ENCODE assay signal across 13 cellular contexts in the genomic region with DNA sequence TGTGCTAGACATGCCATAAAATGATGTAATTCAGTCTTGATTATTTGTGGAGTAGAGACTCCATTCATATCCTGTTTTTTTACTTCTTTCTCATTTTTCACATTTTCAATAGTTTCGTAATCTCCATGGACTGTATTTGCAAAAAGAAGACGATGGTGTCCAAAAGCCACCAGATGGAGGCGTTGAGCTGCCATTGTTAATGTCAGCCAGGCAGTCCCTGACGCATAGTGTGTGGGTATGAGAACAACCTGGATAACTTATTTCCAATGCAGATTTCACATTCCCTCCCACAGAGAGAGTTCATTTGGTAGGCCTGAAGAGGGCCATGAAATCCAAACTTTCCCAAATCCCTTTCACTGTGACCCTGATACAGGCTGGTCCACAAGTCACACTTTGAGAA. TPM values are rescaled to one million over a fixed set of nuclear protein-coding genes. Genes with fewer than 3 reads are reported as not detected.
DNase-seq lines count a peak whose midpoint lies in the region; ATAC-seq, FAIRE-seq and TF ChIP-seq lines count a peak whose summit lies in the region.
"Not testable (repeated sequence)": the region's sequence is repeated elsewhere in the genome, so short reads cannot be mapped to it uniquely, and the experiment has no call there.
"Had no signal": no experiment of that assay in that cellular context is flagged by ENCODE, and none has a peak within 500 bp of the region (broad histone marks: within the 10 kb centered on the region; RNA-seq: fewer than 3 reads in every experiment).

No MANE protein-coding gene starts in this region.

- not testable (repeated sequence) for H2AK5ac ChIP-seq in H1 (ENCODE audit: low read depth, low read length)

- H3K27ac Mint-ChIP-seq in activated naive CD4-positive, alpha-beta T cell treated with anti-CD3 and anti-CD28 coated beads, Interleukin-2, amount 50 U/mL, for 72 hours = not testable (repeated sequence)

- not testable (repeated sequence) for H3K14ac ChIP-seq in H1 (ENCODE audit: insufficient read length)

- H3K27me3 ChIP-seq in RWPE2 (ENCODE audit: insufficient read depth, poor library complexity, severe bottlenecking); H1 (replicated peaks in 1 of 4; ENCODE audit: control insufficient read depth in 3 of 4, extremely low read depth in 1 of 4, insufficient read depth in 3 of 4, low read length in 3 of 4); lower lobe of right lung (ENCODE audit: low read depth): not testable (repeated sequence)

- H2BK15ac ChIP-seq in H1 (ENCODE audit: low read length) = not testable (repeated sequence)

- WGBS in H1 (ENCODE audit: extremely low coverage in 1 of 2, insufficient coverage in 1 of 2, insufficient read length in 1 of 2, insufficient replicate concordance in 2 of 2, low coverage in 1 of 2, low lambda C conversion rate in 2 of 2, missing lambda C conversion rate in 1 of 2), 2 experiments = no CpG with 5 or more reads among the region's 4 CpGs

- CTCF ChIA-PET in H1 (lab: Charles Lee; ENCODE audit: partially characterized antibody) = not testable (repeated sequence)

- intact Hi-C loops in lower lobe of right lung (cut with DNase I) = not testable (repeated sequence)

- H3K56ac ChIP-seq in H1 (replicated peaks; ENCODE audit: insufficient read length, low read depth, low read length) = not testable (repeated sequence)

- not testable (repeated sequence) for H3K4me1 ChIP-seq in RWPE2 (ENCODE audit: insufficient read depth, poor library complexity, severe bottlenecking); H1 (replicated peaks in 1 of 4; ENCODE audit: control insufficient read depth in 3 of 4, insufficient read depth in 4 of 4, low read length in 3 of 4); lower lobe of right lung

- TF ChIP-seq CTCF in RWPE2 (IDR thresholded peaks at IDR 0.05; ENCODE audit: poor library complexity, severe bottlenecking); H1 (IDR thresholded peaks at IDR 0.05; ENCODE audit: control extremely low read depth in 1 of 3, insufficient read depth in 1 of 3, low read depth in 1 of 3, low read length in 3 of 3); lower lobe of right lung (IDR thresholded peaks at IDR 0.05): not testable (repeated sequence)

- not testable (repeated sequence) for H3K9me3 ChIP-seq in RWPE2 (ENCODE audit: severe bottlenecking); H1 (ENCODE audit: insufficient read depth in 2 of 2, low read depth in 1 of 2, low read length in 1 of 2); lower lobe of right lung

- H3K36me3 ChIP-seq in RWPE2 (ENCODE audit: low read depth); H1 (ENCODE audit: control insufficient read depth in 2 of 4, insufficient read depth in 4 of 4, low read length in 3 of 4); lower lobe of right lung: not testable (repeated sequence)

- not testable (repeated sequence) for H2BK20ac ChIP-seq in H1 (ENCODE audit: low read length)

- TF ChIP-seq EP300 in H1 (IDR thresholded peaks at IDR 0.05; ENCODE audit: borderline replicate concordance in 1 of 2, low read depth in 2 of 2, low read length in 2 of 2) = not testable (repeated sequence)

- H3K23me2 ChIP-seq in H1 (ENCODE audit: low read depth, low read length) = not testable (repeated sequence)

- not testable (repeated sequence) for H3K4me3 ChIP-seq in RWPE2 (ENCODE audit: severe bottlenecking); H1 (ENCODE audit: extremely low read depth in 1 of 4, insufficient read depth in 2 of 4, low read depth in 3 of 4, low read length in 4 of 4); lower lobe of right lung

- not testable (repeated sequence) for H3K18ac ChIP-seq in H1 (ENCODE audit: extremely low read depth, low read length)

- not testable (repeated sequence) for H3K23ac ChIP-seq in H1 (ENCODE audit: insufficient read length)

- H2BK120ac ChIP-seq in H1 (replicated peaks; ENCODE audit: low read depth, low read length) = not testable (repeated sequence)

- not testable (repeated sequence) for H4K91ac ChIP-seq in H1 (replicated peaks; ENCODE audit: insufficient read length, low read length)

- H4K8ac ChIP-seq in H1 (ENCODE audit: extremely low read depth, insufficient read depth, low read length) = not testable (repeated sequence)

- not testable (repeated sequence) for H3K9me3 Mint-ChIP-seq in activated naive CD4-positive, alpha-beta T cell treated with anti-CD3 and anti-CD28 coated beads, Interleukin-2, amount 50 U/mL, for 72 hours

- not testable (repeated sequence) for H2AFZ ChIP-seq in H1 (ENCODE audit: low read length)

- not testable (repeated sequence) for H3K4ac ChIP-seq in H1 (replicated peaks; ENCODE audit: insufficient read length, low read depth, low read length)

- ATAC-seq in RWPE2 (ENCODE audit: low read depth) (peak; percentile 61; the same call in 2 of the 3 replicates), lower lobe of right lung (peak; percentile 53 to 74)
- ATAC-seq in activated naive CD4-positive, alpha-beta T cell treated with anti-CD3 and anti-CD28 coated beads, Interleukin-2, amount 50 U/mL, for 72 hours = peak; percentile 46 to 53

- H3K9ac ChIP-seq in H1 (replicated peaks in 1 of 4; ENCODE audit: extremely low read depth in 1 of 4, low read depth in 3 of 4, low read length in 3 of 4) = not testable (repeated sequence)

- not testable (repeated sequence) for H2BK5ac ChIP-seq in H1 (ENCODE audit: low read depth, low read length)

- not testable (repeated sequence) for TF ChIP-seq POLR2A in GM12891 (IDR thresholded peaks at IDR 0.05; ENCODE audit: low read depth, low read length); H54 (IDR thresholded peaks at IDR 0.05; ENCODE audit: low read depth, low read length); H1 (IDR thresholded peaks at IDR 0.05; ENCODE audit: control extremely low read depth in 1 of 2, low read depth in 2 of 2, low read length in 2 of 2)

- H3K79me1 ChIP-seq in H1 (ENCODE audit: low read depth, low read length) = not testable (repeated sequence)

- H3K27ac ChIP-seq in RWPE2 (ENCODE audit: poor library complexity, severe bottlenecking); H1 (ENCODE audit: low read depth, low read length); lower lobe of right lung: not testable (repeated sequence)

- not testable (repeated sequence) for H3K36me3 Mint-ChIP-seq in activated naive CD4-positive, alpha-beta T cell treated with anti-CD3 and anti-CD28 coated beads, Interleukin-2, amount 50 U/mL, for 72 hours

- H3K79me2 ChIP-seq in H1 (ENCODE audit: control insufficient read depth in 1 of 2, insufficient read depth in 2 of 2, low read length in 2 of 2) = not testable (repeated sequence)

- H4K5ac ChIP-seq in H1 (ENCODE audit: insufficient read length, low read depth, low read length) = not testable (repeated sequence)

- FAIRE-seq in GM12891 (lab: Jason Lieb, UNC) (peak; percentile 96), H54 (lab: Jason Lieb, UNC) (peak; percentile 92), H1 (lab: Jason Lieb, UNC) (peak; percentile 99), islet of Langerhans (lab: Jason Lieb, UNC) (peak; percentile 100)

- not testable (repeated sequence) for H4K20me1 ChIP-seq in H1 (replicated peaks in 1 of 2; ENCODE audit: control insufficient read depth in 1 of 2, insufficient read depth in 2 of 2, low read length in 2 of 2)

- POLR2A ChIA-PET in H1 (lab: Charles Lee; ENCODE audit: partially characterized antibody) = not testable (repeated sequence)

- not testable (repeated sequence) for H3K4me2 ChIP-seq in H1 (ENCODE audit: insufficient read depth in 1 of 2, low read depth in 2 of 2, low read length in 2 of 2)

- not testable (repeated sequence) for DNase-seq in GM12891 (ENCODE audit: insufficient read length, low spot score); H54 (ENCODE audit: insufficient read length, low spot score); RWPE2 (ENCODE audit: low spot score); activated naive CD4-positive, alpha-beta T cell treated with anti-CD3 and anti-CD28 coated beads, Interleukin-2, amount 50 U/mL, for 72 hours (ENCODE audit: low spot score in 2 of 2); H1 (ENCODE audit: low read depth in 1 of 2, low spot score in 2 of 2); lower lobe of right lung

- TF ChIP-seq RAD21 in H1 (IDR thresholded peaks at IDR 0.05 in 1 of 2, conservative IDR thresholded peaks at IDR 0.05 in 1 of 2; ENCODE audit: low read depth in 2 of 2, low read length in 2 of 2) = not testable (repeated sequence)

- not testable (repeated sequence) for H2BK12ac ChIP-seq in H1 (ENCODE audit: low read depth, low read length)

RNA-seq across cellular contexts. Expression of a gene that starts 40.0 kb away (rescaled TPM):
- not detected for polyA plus RNA-seq in GM12891 (2012; ENCODE audit: low read depth, missing spikeins)
- not detected for total RNA-seq in activated naive CD4-positive, alpha-beta T cell treated with anti-CD3 and anti-CD28 coated beads, Interleukin-2, amount 50 U/mL, for 72 hours
- total RNA-seq in H1 (2021; fragmentation: NEBNext Ultra II Directional; extraction: Animal tissue kit (Norgen Biotek cat#: 25700)) = not detected in 2 replicates
- not detected in 2 replicates for polyA plus RNA-seq in H1 (2011; rRNA removed)
- not detected for polyA plus RNA-seq in H1 (2011; cell fraction: cytosol; rRNA removed)
- not detected for polyA plus RNA-seq in H1 (2011; cell fraction: nucleus; rRNA removed)
- polyA plus RNA-seq in H1 (2012, experiment 1 of 2) = not detected in 4 replicates
- polyA plus RNA-seq in H1 (2012, experiment 2 of 2) = not detected
- polyA plus RNA-seq in H1 (2013, experiment 1 of 2) = 0.02 TPM
- polyA plus RNA-seq in H1 (2013, experiment 2 of 2) = not detected
- not detected in 2 replicates for polyA minus RNA-seq in H1 (2011; rRNA and poly(A)+ RNA removed)
- polyA minus RNA-seq in H1 (2011; cell fraction: cytosol; rRNA and poly(A)+ RNA removed) = not detected
- not detected for polyA minus RNA-seq in H1 (2011; cell fraction: nucleus; rRNA and poly(A)+ RNA removed)
- not detected for total RNA-seq in lower lobe of right lung
- total RNA-seq: CD4-positive, CD25-positive, alpha-beta regulatory T cell; H7; HFFc6; LHCN-M2; OCI-LY7 had no signal
- polyA plus RNA-seq: BJ; CD4-positive, CD25-positive, alpha-beta regulatory T cell had no signal
